In the genomic region with DNA sequence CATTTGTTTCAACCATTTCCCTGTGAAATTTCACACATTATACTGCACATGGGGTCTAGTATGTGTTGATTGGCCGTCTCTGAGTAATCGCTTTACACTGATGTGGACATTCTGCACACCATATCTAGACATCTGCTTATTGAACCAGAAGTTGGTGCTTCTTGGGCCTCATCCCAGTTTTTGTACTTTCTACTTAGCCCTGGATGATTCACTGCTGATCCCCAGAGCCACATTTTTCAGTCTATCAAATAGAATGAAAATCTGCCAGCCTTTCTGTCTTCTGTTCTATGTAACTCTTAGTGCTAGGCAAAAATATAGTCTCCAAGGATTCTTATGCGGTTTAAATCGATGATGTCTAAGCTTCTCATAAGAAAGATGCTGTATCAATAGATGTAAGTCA, we compare ENCODE assay signal across 26 cellular contexts. TPM values are rescaled to one million over a fixed set of nuclear protein-coding genes. Genes with fewer than 3 reads are reported as not detected.
DNase-seq lines count a peak whose midpoint lies in the region; ATAC-seq, FAIRE-seq and TF ChIP-seq lines count a peak whose summit lies in the region.
"Had no signal": no experiment of that assay in that cellular context is flagged by ENCODE, and none has a peak within 500 bp of the region (broad histone marks: within the 10 kb centered on the region; RNA-seq: fewer than 3 reads in every experiment).

No MANE protein-coding gene starts in this region.

- WGBS in HepG2 (ENCODE audit: low lambda C conversion rate): 97% methylated on average over 4 of the region's 4 CpGs
- WGBS in right lobe of liver (ENCODE audit: insufficient coverage, low coverage, low lambda C conversion rate, missing lambda C conversion rate): 86% methylated on average over 3 of the region's 4 CpGs
- 93% methylated on average over 4 of the region's 4 CpGs; no CpG with 5 or more reads in 1 of the 2 experiments for WGBS in H1 (ENCODE audit: extremely low coverage in 1 of 2, insufficient coverage in 1 of 2, insufficient read length in 1 of 2, insufficient replicate concordance in 2 of 2, low coverage in 1 of 2, low lambda C conversion rate in 2 of 2, missing lambda C conversion rate in 1 of 2), 2 experiments
- WGBS in suprapubic skin: 72% methylated on average over 4 of the region's 4 CpGs

- no peak overlapping the region for H3K14ac ChIP-seq in H1 (ENCODE audit: insufficient read length)

- H2BK12ac ChIP-seq in H1 (ENCODE audit: low read depth, low read length): no peak overlapping the region

- H2BK20ac ChIP-seq in H1 (ENCODE audit: low read length): no peak overlapping the region

- no peak for DNase-seq in HepG2 (ENCODE audit: low spot score)
- no peak for DNase-seq in right lobe of liver
- DNase-seq in H1 (ENCODE audit: low read depth in 1 of 2, low spot score in 2 of 2): no peak
- peak; percentile 51 for DNase-seq in superior temporal gyrus (ENCODE audit: extremely low spot score)
- DNase-seq in kidney glomerular epithelial cell (lab: John Stamatoyannopoulos, UW): no peak
- DNase-seq in suprapubic skin (ENCODE audit: low spot score in 2 of 2): no peak
- DNase-seq in glutamatergic neuron: no peak
- DNase-seq: activated CD4-positive, alpha-beta memory T cell treated with anti-CD3 and anti-CD28 coated beads for 36 hours; amniotic stem cell; Calu3; heart right ventricle; immature natural killer cell; lower lobe of right lung; MV-4-11; NCI-H1694 treated with DMSO at 0.1 percent for 48 hours; NCI-H345; right cardiac atrium; stimulated activated CD4-positive, alpha-beta T cell treated with anti-CD3 and anti-CD28 coated beads, Interleukin-15, amount 100 ng/mL, for 24 hours; testis had no signal

- no peak for TF ChIP-seq RAD21 in HepG2 (CRISPR knock-in tag; IDR thresholded peaks at IDR 0.05)
- TF ChIP-seq RAD21 in H1 (IDR thresholded peaks at IDR 0.05 in 1 of 2, conservative IDR thresholded peaks at IDR 0.05 in 1 of 2; ENCODE audit: low read depth in 2 of 2, low read length in 2 of 2): no peak

- H3K23ac ChIP-seq in H1 (ENCODE audit: insufficient read length): peak overlapping the region; percentile 86

- no peak overlapping the region for H3K27ac Mint-ChIP-seq in glutamatergic neuron (ENCODE audit: unreplicated experiment)
- H3K27ac Mint-ChIP-seq: activated CD4-positive, alpha-beta memory T cell treated with anti-CD3 and anti-CD28 coated beads for 36 hours; IgD-negative memory B cell; immature natural killer cell; T-helper 2 cell treated with Interferon-gamma antibody and Interleukin-4, amounts not matched to agents 5 μg/mL and 100 μg/mL, for 36 hours; WTC11 had no signal

- H3K36me3 ChIP-seq in HepG2 (replicated peaks in 1 of 2; ENCODE audit: control insufficient read depth in 1 of 2, insufficient read depth in 2 of 2, low read length in 2 of 2) (no peaks in the 10 kb centered on the region), right lobe of liver (no peaks in the 10 kb centered on the region), H1 (ENCODE audit: control insufficient read depth in 2 of 4, insufficient read depth in 4 of 4, low read length in 3 of 4) (no peaks in the 10 kb centered on the region), suprapubic skin (no peaks in the 10 kb centered on the region)
- H3K36me3 ChIP-seq: BLaER1 treated with 17β-estradiol and CSF1 and Interleukin-3, amounts not matched to agents 10 nM and 100 nM; heart right ventricle; lower lobe of right lung had no signal

- H3K4me3 ChIP-seq in HepG2 (replicated peaks in 1 of 3; ENCODE audit: insufficient read depth in 1 of 3, low read depth in 2 of 3, low read length in 3 of 3) (no peak overlapping the region), right lobe of liver (no peak overlapping the region), H1 (ENCODE audit: extremely low read depth in 1 of 4, insufficient read depth in 2 of 4, low read depth in 3 of 4, low read length in 4 of 4) (no peak overlapping the region), suprapubic skin (no peak overlapping the region)
- H3K4me3 ChIP-seq: BLaER1 treated with 17β-estradiol and CSF1 and Interleukin-3, amounts not matched to agents 10 nM and 100 nM; heart right ventricle; lower lobe of right lung; testis had no signal

- H2AFZ ChIP-seq in HepG2 (ENCODE audit: low read length): no peak overlapping the region
- no peak overlapping the region for H2AFZ ChIP-seq in H1 (ENCODE audit: low read length)

- intact Hi-C loops in HepG2 (cut with micrococcal nuclease; ENCODE audit: unreplicated experiment): loop anchor here (5.0 kb wide), 1 partner anchor 79 kb away; no protein-coding TSS in a partner anchor
- intact Hi-C loops in right lobe of liver (cut with DNase I): no loop called here

- H4K91ac ChIP-seq in H1 (replicated peaks; ENCODE audit: insufficient read length, low read length): no peak overlapping the region

- no peak overlapping the region for H4K5ac ChIP-seq in H1 (ENCODE audit: insufficient read length, low read depth, low read length)

- H3K4me1 ChIP-seq in HepG2 (ENCODE audit: insufficient read depth, low read length) (peaks cover 66% of the 10 kb centered on the region), right lobe of liver (no peaks in the 10 kb centered on the region), H1 (replicated peaks in 1 of 4; ENCODE audit: control insufficient read depth in 3 of 4, insufficient read depth in 4 of 4, low read length in 3 of 4) (peaks cover 3 to 9% (median 5%) of the 10 kb centered on the region in 4 experiments; a peak in 4 of 7 replicates), suprapubic skin (no peaks in the 10 kb centered on the region)
- H3K4me1 ChIP-seq: testis had no signal

- H3K27me3 ChIP-seq in HepG2 (ENCODE audit: control insufficient read depth in 1 of 2, insufficient read depth in 2 of 2, low read length in 2 of 2) (no peaks in the 10 kb centered on the region), right lobe of liver (no peaks in the 10 kb centered on the region), H1 (replicated peaks in 1 of 4; ENCODE audit: control insufficient read depth in 3 of 4, extremely low read depth in 1 of 4, insufficient read depth in 3 of 4, low read length in 3 of 4) (no peaks in the 10 kb centered on the region), suprapubic skin (no peaks in the 10 kb centered on the region)
- H3K27me3 ChIP-seq: BLaER1 treated with 17β-estradiol and CSF1 and Interleukin-3, amounts not matched to agents 10 nM and 100 nM; heart right ventricle; testis had no signal

- H3K9me3 Mint-ChIP-seq in glutamatergic neuron (ENCODE audit: unreplicated experiment): peaks cover 2% of the 10 kb centered on the region
- H3K9me3 Mint-ChIP-seq: activated CD4-positive, alpha-beta memory T cell treated with anti-CD3 and anti-CD28 coated beads for 36 hours; IgD-negative memory B cell; immature natural killer cell; T-helper 2 cell treated with Interferon-gamma antibody and Interleukin-4, amounts not matched to agents 5 μg/mL and 100 μg/mL, for 36 hours had no signal

- in situ Hi-C loops in HepG2 (cut with HindIII; ENCODE audit: extremely low pct_ligation_motif_present, low pct_unique_long_range_greater_than_20kb): no loop called here

- H3K27me3 Mint-ChIP-seq in glutamatergic neuron (ENCODE audit: unreplicated experiment): peaks cover 2% of the 10 kb centered on the region
- H3K27me3 Mint-ChIP-seq: activated CD4-positive, alpha-beta memory T cell treated with anti-CD3 and anti-CD28 coated beads for 36 hours had no signal

- H3K4me2 ChIP-seq in HepG2 (ENCODE audit: low read depth, low read length): no peak overlapping the region
- no peak overlapping the region for H3K4me2 ChIP-seq in H1 (ENCODE audit: insufficient read depth in 1 of 2, low read depth in 2 of 2, low read length in 2 of 2)
- H3K4me2 ChIP-seq: BLaER1 treated with 17β-estradiol and CSF1 and Interleukin-3, amounts not matched to agents 10 nM and 100 nM had no signal

- CTCF ChIA-PET in HepG2 (lab: Yijun Ruan, JAX; ENCODE audit: low intra/inter-chr PET ratio, low total read pairs): no interaction called here
- CTCF ChIA-PET in H1 (lab: Charles Lee; ENCODE audit: partially characterized antibody): interaction anchor here (1.4 kb wide), 1 partner anchor 13 kb away, joined by 4 read pairs; no protein-coding TSS in a partner anchor

- H3K23me2 ChIP-seq in H1 (ENCODE audit: low read depth, low read length): no peaks in the 10 kb centered on the region

- H3K27ac ChIP-seq in HepG2 (ENCODE audit: extremely low read length, insufficient read depth, low read length) (peak overlapping the region; percentile 11), right lobe of liver (no peak overlapping the region), H1 (ENCODE audit: low read depth, low read length) (no peak overlapping the region), suprapubic skin (no peak overlapping the region)
- H3K27ac ChIP-seq: BLaER1 treated with 17β-estradiol and CSF1 and Interleukin-3, amounts not matched to agents 10 nM and 100 nM; heart right ventricle; lower lobe of right lung; testis had no signal

- ATAC-seq in HepG2 (no peak), right lobe of liver (no peak)
- ATAC-seq: heart right ventricle, lower lobe of right lung, right cardiac atrium, WTC11 had no signal

- H3K36me3 Mint-ChIP-seq in glutamatergic neuron (ENCODE audit: unreplicated experiment): no peaks in the 10 kb centered on the region
- H3K36me3 Mint-ChIP-seq: activated CD4-positive, alpha-beta memory T cell treated with anti-CD3 and anti-CD28 coated beads for 36 hours; IgD-negative memory B cell; immature natural killer cell had no signal

- H3K4me1 Mint-ChIP-seq in glutamatergic neuron (ENCODE audit: low read depth, unreplicated experiment): no peaks in the 10 kb centered on the region
- H3K4me1 Mint-ChIP-seq: IgD-negative memory B cell had no signal

- no peak overlapping the region for H2BK120ac ChIP-seq in H1 (replicated peaks; ENCODE audit: low read depth, low read length)

- H2BK15ac ChIP-seq in H1 (ENCODE audit: low read length): no peak overlapping the region

- H3K79me1 ChIP-seq in H1 (ENCODE audit: low read depth, low read length): no peaks in the 10 kb centered on the region

- H4K20me1 ChIP-seq in HepG2 (ENCODE audit: insufficient read depth, low read length) (no peaks in the 10 kb centered on the region), H1 (replicated peaks in 1 of 2; ENCODE audit: control insufficient read depth in 1 of 2, insufficient read depth in 2 of 2, low read length in 2 of 2) (no peaks in the 10 kb centered on the region)
- H4K20me1 ChIP-seq: BLaER1 treated with 17β-estradiol and CSF1 and Interleukin-3, amounts not matched to agents 10 nM and 100 nM had no signal

- H3K4ac ChIP-seq in H1 (replicated peaks; ENCODE audit: insufficient read length, low read depth, low read length): no peak overlapping the region

- H2AK5ac ChIP-seq in H1 (ENCODE audit: low read depth, low read length): no peak overlapping the region

- no peaks in the 10 kb centered on the region for H3K9me3 ChIP-seq in HepG2 (ENCODE audit: low read length)
- H3K9me3 ChIP-seq in right lobe of liver: no peaks in the 10 kb centered on the region
- no peaks in the 10 kb centered on the region for H3K9me3 ChIP-seq in H1 (ENCODE audit: insufficient read depth in 2 of 2, low read depth in 1 of 2, low read length in 1 of 2)
- no peaks in the 10 kb centered on the region for H3K9me3 ChIP-seq in suprapubic skin
- H3K9me3 ChIP-seq: BLaER1 treated with 17β-estradiol and CSF1 and Interleukin-3, amounts not matched to agents 10 nM and 100 nM; heart right ventricle; lower lobe of right lung; testis had no signal

- no peak for TF ChIP-seq CTCF in HepG2 (CRISPR knock-in tag; IDR thresholded peaks at IDR 0.05)
- no peak for TF ChIP-seq CTCF in right lobe of liver (IDR thresholded peaks at IDR 0.05)
- no peak for TF ChIP-seq CTCF in H1 (IDR thresholded peaks at IDR 0.05; ENCODE audit: control extremely low read depth in 1 of 3, insufficient read depth in 1 of 3, low read depth in 1 of 3, low read length in 3 of 3)
- TF ChIP-seq CTCF in suprapubic skin (IDR thresholded peaks at IDR 0.05): no peak
- no peak for TF ChIP-seq CTCF in glutamatergic neuron (IDR thresholded peaks at IDR 0.05; ENCODE audit: partially characterized antibody, unreplicated experiment)

- no peak overlapping the region for H4K8ac ChIP-seq in H1 (ENCODE audit: extremely low read depth, insufficient read depth, low read length)

- H3K56ac ChIP-seq in H1 (replicated peaks; ENCODE audit: insufficient read length, low read depth, low read length): no peak overlapping the region

- no peak overlapping the region for H3K18ac ChIP-seq in H1 (ENCODE audit: extremely low read depth, low read length)

- H2BK5ac ChIP-seq in H1 (ENCODE audit: low read depth, low read length): no peak overlapping the region

- TF ChIP-seq POLR2A in HepG2 (IDR thresholded peaks at IDR 0.05; ENCODE audit: insufficient read depth in 1 of 2, low read depth in 2 of 2, low read length in 2 of 2): no peak
- TF ChIP-seq POLR2A in right lobe of liver (IDR thresholded peaks at IDR 0.05): no peak
- no peak for TF ChIP-seq POLR2A in H1 (IDR thresholded peaks at IDR 0.05; ENCODE audit: control extremely low read depth in 1 of 2, low read depth in 2 of 2, low read length in 2 of 2)
- no peak for TF ChIP-seq POLR2A in suprapubic skin (IDR thresholded peaks at IDR 0.05)

- H3K9ac ChIP-seq in HepG2 (ENCODE audit: insufficient read depth, low read depth, low read length): no peak overlapping the region
- H3K9ac ChIP-seq in H1 (replicated peaks in 1 of 4; ENCODE audit: extremely low read depth in 1 of 4, low read depth in 3 of 4, low read length in 3 of 4): no peak overlapping the region
- H3K9ac ChIP-seq: BLaER1 treated with 17β-estradiol and CSF1 and Interleukin-3, amounts not matched to agents 10 nM and 100 nM had no signal

- FAIRE-seq in HepG2 (lab: Jason Lieb, UNC) (no peak), H1 (lab: Jason Lieb, UNC) (no peak), islet of Langerhans (lab: Jason Lieb, UNC) (peak; percentile 80)
- FAIRE-seq: A204.1, GM18507 had no signal

- no peak for TF ChIP-seq EP300 in HepG2 (IDR thresholded peaks at IDR 0.05; ENCODE audit: low read depth in 2 of 2, low read length in 2 of 2)
- TF ChIP-seq EP300 in HepG2 (CRISPR knock-in tag; IDR thresholded peaks at IDR 0.05; ENCODE audit: borderline replicate concordance): no peak
- TF ChIP-seq EP300 in H1 (IDR thresholded peaks at IDR 0.05; ENCODE audit: borderline replicate concordance in 1 of 2, low read depth in 2 of 2, low read length in 2 of 2): no peak
- TF ChIP-seq EP300 in suprapubic skin (IDR thresholded peaks at IDR 0.05): no peak

- H3K79me2 ChIP-seq in HepG2 (ENCODE audit: insufficient read depth, low read length): no peaks in the 10 kb centered on the region
- H3K79me2 ChIP-seq in H1 (ENCODE audit: control insufficient read depth in 1 of 2, insufficient read depth in 2 of 2, low read length in 2 of 2): no peaks in the 10 kb centered on the region

- no TSS peak for BruUV-seq in HepG2 (replicated peaks; lab: Mats Ljungman, UMichigan)

- H3K4me3 Mint-ChIP-seq in glutamatergic neuron (ENCODE audit: unreplicated experiment): no peak overlapping the region
- H3K4me3 Mint-ChIP-seq: activated CD4-positive, alpha-beta memory T cell treated with anti-CD3 and anti-CD28 coated beads for 36 hours; IgD-negative memory B cell; immature natural killer cell; T-helper 2 cell treated with Interferon-gamma antibody and Interleukin-4, amounts not matched to agents 5 μg/mL and 100 μg/mL, for 36 hours; WTC11 had no signal

- POLR2A ChIA-PET in HepG2 (lab: Yijun Ruan, JAX) (interaction anchor here (0.5 kb wide), 1 partner anchor 54 kb away, joined by 3 read pairs; no protein-coding TSS in a partner anchor), H1 (lab: Charles Lee; ENCODE audit: partially characterized antibody) (no interaction called here)

RNA-seq across cellular contexts. Expression of a gene that starts 40.5 kb away (rescaled TPM):
- total RNA-seq in HepG2 (2016; rRNA removed; fragmentation: Illumina TruSeq; extraction: Trizol): 40.1 and 58.4 TPM in 2 replicates
- 124 and 130 TPM in 2 replicates for total RNA-seq in HepG2 (2016; cell fraction: cytosol; rRNA removed; fragmentation: Illumina TruSeq; extraction: Trizol; ENCODE audit: low read depth)
- 37.4 and 57.3 TPM in 2 replicates for total RNA-seq in HepG2 (2016; cell fraction: insoluble cytoplasmic fraction; rRNA removed; fragmentation: Illumina TruSeq; extraction: Trizol)
- total RNA-seq in HepG2 (2016; cell fraction: membrane; rRNA removed; fragmentation: Illumina TruSeq; extraction: Trizol): 53.5 and 55.2 TPM in 2 replicates
- 36.9 and 45.2 TPM in 2 replicates for total RNA-seq in HepG2 (2016; cell fraction: nucleus; rRNA removed; fragmentation: Illumina TruSeq; extraction: Trizol)
- 8.4 and 11.1 TPM in 2 replicates for polyA plus RNA-seq in HepG2 (2011; rRNA removed)
- polyA plus RNA-seq in HepG2 (2011; cell fraction: cytosol; rRNA removed): 9.0 and 9.6 TPM in 2 replicates
- 5.5 and 7.2 TPM in 2 replicates for polyA plus RNA-seq in HepG2 (2011; cell fraction: nucleus; rRNA removed)
- polyA plus RNA-seq in HepG2 (2012): 3.1 and 3.9 TPM in 2 replicates
- 1.5 and 2.3 TPM in 2 replicates for polyA plus RNA-seq in HepG2 (2016; cell fraction: cytosol; fragmentation: Illumina TruSeq; extraction: Trizol; ENCODE audit: low read depth)
- polyA plus RNA-seq in HepG2 (2016; cell fraction: insoluble cytoplasmic fraction; fragmentation: Illumina TruSeq; extraction: Trizol; ENCODE audit: low read depth): 6.7 and 8.9 TPM in 2 replicates
- 3.9 and 4.1 TPM in 2 replicates for polyA plus RNA-seq in HepG2 (2016; cell fraction: membrane; fragmentation: Illumina TruSeq; extraction: Trizol; ENCODE audit: low read depth)
- polyA plus RNA-seq in HepG2 (2016; cell fraction: nucleus; fragmentation: Illumina TruSeq; extraction: Trizol; ENCODE audit: insufficient read depth, low read depth): 13.1 and 16.3 TPM in 2 replicates
- 7.8 and 39.4 TPM in 2 replicates for polyA minus RNA-seq in HepG2 (2011; rRNA and poly(A)+ RNA removed; ENCODE audit: low replicate concordance)
- 31.9 and 37.6 TPM in 2 replicates for polyA minus RNA-seq in HepG2 (2011; cell fraction: cytosol; rRNA and poly(A)+ RNA removed)
- polyA minus RNA-seq in HepG2 (2011; cell fraction: nucleus; rRNA and poly(A)+ RNA removed): 16.4 and 18.5 TPM in 2 replicates
- total RNA-seq in right lobe of liver: 10 to 100 TPM in 1 of 6 experiments, 1 to 10 TPM in 5; 5.7 to 14.6 (median 7.8) TPM
- total RNA-seq in H1 (2021; fragmentation: NEBNext Ultra II Directional; extraction: Animal tissue kit (Norgen Biotek cat#: 25700)): 13.7 and 14.1 TPM in 2 replicates
- polyA plus RNA-seq in H1 (2011; rRNA removed): 2.1 and 2.2 TPM in 2 replicates
- polyA plus RNA-seq in H1 (2011; cell fraction: cytosol; rRNA removed): 2.9 TPM
- 2.5 TPM for polyA plus RNA-seq in H1 (2011; cell fraction: nucleus; rRNA removed)
- 2.9 to 4.0 TPM (median 3.1 TPM) in 4 replicates for polyA plus RNA-seq in H1 (2012, experiment 1 of 2)
- 0.68 TPM for polyA plus RNA-seq in H1 (2012, experiment 2 of 2)
- polyA plus RNA-seq in H1 (2013, experiment 1 of 2): 8.5 TPM
- polyA plus RNA-seq in H1 (2013, experiment 2 of 2): 10.2 TPM
- 10.9 and 12.0 TPM in 2 replicates for polyA minus RNA-seq in H1 (2011; rRNA and poly(A)+ RNA removed)
- 9.8 TPM for polyA minus RNA-seq in H1 (2011; cell fraction: cytosol; rRNA and poly(A)+ RNA removed)
- polyA minus RNA-seq in H1 (2011; cell fraction: nucleus; rRNA and poly(A)+ RNA removed): 10.0 TPM
- 10 to 100 TPM; 56.6 to 88.2 (median 66.7) TPM for total RNA-seq in suprapubic skin
- 21.2 TPM for total RNA-seq in glutamatergic neuron (ENCODE audit: unreplicated experiment)
